Comparison of ENCODE assay signal across 14 cellular contexts in the genomic region with DNA sequence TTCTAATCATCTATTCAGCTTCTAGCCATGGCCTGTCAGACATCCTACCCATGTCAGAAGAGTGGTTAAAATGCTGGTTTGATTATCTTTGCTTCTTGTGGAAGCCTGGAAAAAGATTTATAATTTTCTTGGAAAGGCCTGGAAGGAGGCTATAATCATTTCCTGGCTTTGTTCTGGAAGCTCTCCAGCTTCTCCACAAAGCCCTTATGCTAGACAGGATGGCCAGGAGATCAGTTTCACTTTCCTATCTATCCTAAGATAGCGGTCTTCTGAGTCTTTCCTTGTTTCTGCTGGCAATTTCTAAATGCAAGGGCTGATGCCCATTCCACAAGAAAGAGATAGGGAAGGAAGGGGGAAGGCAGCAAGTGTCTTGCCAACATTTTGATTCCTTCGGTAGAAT.
DNase-seq lines count a peak whose midpoint lies in the region; ATAC-seq, FAIRE-seq and TF ChIP-seq lines count a peak whose summit lies in the region.
"Had no signal": no experiment of that assay in that cellular context is flagged by ENCODE, and none has a peak within 500 bp of the region (broad histone marks: within the 10 kb centered on the region; RNA-seq: fewer than 3 reads in every experiment).

No MANE protein-coding gene starts in this region.

- FAIRE-seq in HepG2 (lab: Jason Lieb, UNC) (no peak), endometrium (lab: Jason Lieb, UNC) (peak; percentile 18)
- FAIRE-seq: frontal cortex had no signal

- H3K27ac ChIP-seq in liver (ENCODE audit: low read depth in 1 of 2, low read length in 2 of 2) (peak overlapping the region; percentile 26 to 39), HepG2 (ENCODE audit: extremely low read length, insufficient read depth, low read length) (no peak overlapping the region), aorta (ENCODE audit: low read depth in 1 of 2, low read length in 2 of 2) (no peak overlapping the region)

- no peaks in the 10 kb centered on the region for H3K79me2 ChIP-seq in HepG2 (ENCODE audit: insufficient read depth, low read length)

- 71% methylated on average over 2 of the region's 2 CpGs for WGBS in liver
- WGBS in HepG2 (ENCODE audit: low lambda C conversion rate) = 97% methylated on average over 2 of the region's 2 CpGs
- WGBS in aorta, 2 donors = 14 to 45% methylated on average over 2 of the region's 2 CpGs

- no peak overlapping the region for H3K9ac ChIP-seq in liver (ENCODE audit: low read depth in 1 of 2, low read length in 2 of 2)
- no peak overlapping the region for H3K9ac ChIP-seq in HepG2 (ENCODE audit: insufficient read depth, low read depth, low read length)

- H3K27me3 Mint-ChIP-seq in mesothelial cell of epicardium (ENCODE audit: low read depth) = no peaks in the 10 kb centered on the region

- H3K27me3 ChIP-seq in liver (ENCODE audit: control insufficient read depth in 4 of 4, insufficient read depth in 4 of 4, low read length in 3 of 4) (no peaks in the 10 kb centered on the region), HepG2 (ENCODE audit: control insufficient read depth in 1 of 2, insufficient read depth in 2 of 2, low read length in 2 of 2) (no peaks in the 10 kb centered on the region), aorta (ENCODE audit: control insufficient read depth in 1 of 2, insufficient read depth in 2 of 2, low read length in 1 of 2) (no peaks in the 10 kb centered on the region)
- H3K27me3 ChIP-seq: BE2C had no signal

- H3K36me3 ChIP-seq in liver (ENCODE audit: control insufficient read depth in 4 of 4, insufficient read depth in 3 of 4, low read depth in 1 of 4, low read length in 3 of 4) (no peaks in the 10 kb centered on the region), HepG2 (replicated peaks in 1 of 2; ENCODE audit: control insufficient read depth in 1 of 2, insufficient read depth in 2 of 2, low read length in 2 of 2) (no peaks in the 10 kb centered on the region), aorta (ENCODE audit: control insufficient read depth in 1 of 2, insufficient read depth in 2 of 2, low read length in 1 of 2) (no peaks in the 10 kb centered on the region)
- H3K36me3 ChIP-seq: BE2C, HAP-1 had no signal

- H3K4me2 ChIP-seq in HepG2 (ENCODE audit: low read depth, low read length) = no peak overlapping the region

- peaks cover 24% of the 10 kb centered on the region for H3K4me1 Mint-ChIP-seq in mesothelial cell of epicardium

- in situ Hi-C loops in HepG2 (cut with HindIII; ENCODE audit: extremely low pct_ligation_motif_present, low pct_unique_long_range_greater_than_20kb) = no loop called here

- H3K9me3 Mint-ChIP-seq in mesothelial cell of epicardium = no peaks in the 10 kb centered on the region
- H3K9me3 Mint-ChIP-seq: T-helper 2 cell treated with Interferon-gamma antibody and Interleukin-4, amounts not matched to agents 5 μg/mL and 100 μg/mL, for 36 hours had no signal

- TF ChIP-seq CTCF in liver (IDR thresholded peaks at IDR 0.05; ENCODE audit: low read depth, low read length, missing input control) = no peak
- TF ChIP-seq CTCF in HepG2 (CRISPR knock-in tag; IDR thresholded peaks at IDR 0.05) = no peak
- TF ChIP-seq CTCF in mesothelial cell of epicardium (IDR thresholded peaks at IDR 0.05; ENCODE audit: unreplicated experiment) = no peak

- H3K4me3 Mint-ChIP-seq in mesothelial cell of epicardium = no peak overlapping the region
- H3K4me3 Mint-ChIP-seq: T-helper 2 cell treated with Interferon-gamma antibody and Interleukin-4, amounts not matched to agents 5 μg/mL and 100 μg/mL, for 36 hours had no signal

- POLR2A ChIA-PET in HepG2 (lab: Yijun Ruan, JAX) = no interaction called here

- intact Hi-C loops in HepG2 (cut with micrococcal nuclease; ENCODE audit: unreplicated experiment) = no loop called here
- intact Hi-C loops in aorta (cut with DNase I) = loop anchor here in 1 of 2 donors (2.0 kb wide), 1 partner anchor 54 kb away; no protein-coding TSS in a partner anchor

- H3K4me3 ChIP-seq in liver (ENCODE audit: low read depth in 1 of 3, low read length in 3 of 3) = no peak overlapping the region
- no peak overlapping the region for H3K4me3 ChIP-seq in HepG2 (replicated peaks in 1 of 3; ENCODE audit: insufficient read depth in 1 of 3, low read depth in 2 of 3, low read length in 3 of 3)
- H3K4me3 ChIP-seq in aorta (ENCODE audit: low read length in 2 of 2) = no peak overlapping the region
- H3K4me3 ChIP-seq: HAP-1 had no signal

- BruUV-seq in HepG2 (replicated peaks; lab: Mats Ljungman, UMichigan) = no TSS peak

- TF ChIP-seq RAD21 in liver (IDR thresholded peaks at IDR 0.05) = peak in 1 of 2 donors; percentile 4
- no peak for TF ChIP-seq RAD21 in HepG2 (CRISPR knock-in tag; IDR thresholded peaks at IDR 0.05)

- TF ChIP-seq EP300 in HepG2 (IDR thresholded peaks at IDR 0.05; ENCODE audit: low read depth in 2 of 2, low read length in 2 of 2) = no peak
- no peak for TF ChIP-seq EP300 in HepG2 (CRISPR knock-in tag; IDR thresholded peaks at IDR 0.05; ENCODE audit: borderline replicate concordance)

- H3K36me3 Mint-ChIP-seq in mesothelial cell of epicardium = peaks cover 5% of the 10 kb centered on the region

- ATAC-seq in HepG2 (no peak), aorta (ENCODE audit: low FRiP score) (peak; percentile 71), HG02642 (IDR thresholded peaks at IDR 0.05; ENCODE audit: poor library complexity, unreplicated experiment) (no peak)

- DNase-seq in HepG2 (ENCODE audit: low spot score) = no peak
- no peak for DNase-seq in mesothelial cell of epicardium (ENCODE audit: low spot score in 2 of 2, unreplicated experiment in 2 of 2)
- no peak for DNase-seq in aorta
- no peak for DNase-seq in effector CD4-positive, alpha-beta T cell
- DNase-seq in T-helper 1 cell = no peak
- DNase-seq: amniotic stem cell, BE2C, MV-4-11 had no signal

- H3K27ac Mint-ChIP-seq in mesothelial cell of epicardium = peak overlapping the region; percentile 82
- H3K27ac Mint-ChIP-seq: T-helper 2 cell treated with Interferon-gamma antibody and Interleukin-4, amounts not matched to agents 5 μg/mL and 100 μg/mL, for 36 hours had no signal

- H3K9me3 ChIP-seq in liver (ENCODE audit: control insufficient read depth in 4 of 4, low read length in 3 of 4) (no peaks in the 10 kb centered on the region), HepG2 (ENCODE audit: low read length) (no peaks in the 10 kb centered on the region), aorta (ENCODE audit: control insufficient read depth, low read length) (no peaks in the 10 kb centered on the region)
- H3K9me3 ChIP-seq: BE2C, HAP-1 had no signal

- CTCF ChIA-PET in HepG2 (lab: Yijun Ruan, JAX; ENCODE audit: low intra/inter-chr PET ratio, low total read pairs) = no interaction called here

- TF ChIP-seq POLR2A in HepG2 (IDR thresholded peaks at IDR 0.05; ENCODE audit: insufficient read depth in 1 of 2, low read depth in 2 of 2, low read length in 2 of 2) = no peak

- no peaks in the 10 kb centered on the region for H4K20me1 ChIP-seq in HepG2 (ENCODE audit: insufficient read depth, low read length)

- H2AFZ ChIP-seq in HepG2 (ENCODE audit: low read length) = no peak overlapping the region

- H3K4me1 ChIP-seq in liver (ENCODE audit: control insufficient read depth in 4 of 4, insufficient read depth in 4 of 4, low read length in 3 of 4) = no peaks in the 10 kb centered on the region
- peaks cover 24% of the 10 kb centered on the region for H3K4me1 ChIP-seq in HepG2 (ENCODE audit: insufficient read depth, low read length)
- H3K4me1 ChIP-seq in aorta (ENCODE audit: control insufficient read depth in 1 of 2, insufficient read depth in 2 of 2, low read length in 2 of 2) = peaks cover 0 to 6% of the 10 kb centered on the region in 2 donors
- H3K4me1 ChIP-seq: BE2C had no signal

TF ChIP-seq in liver, 16 proteins besides CTCF, POLR2A, EP300 and RAD21:
- no peak for TF ChIP-seq YY1 (IDR thresholded peaks at IDR 0.05)
- no peak for TF ChIP-seq FOXA1 (IDR thresholded peaks at IDR 0.05)
- TF ChIP-seq GABPA (IDR thresholded peaks at IDR 0.05 in 1 of 2, conservative IDR thresholded peaks at IDR 0.05 in 1 of 2) = no peak
- TF ChIP-seq EGR1 (IDR thresholded peaks at IDR 0.05; ENCODE audit: low read depth in 2 of 2) = no peak
- TF ChIP-seq, protein P1, sequence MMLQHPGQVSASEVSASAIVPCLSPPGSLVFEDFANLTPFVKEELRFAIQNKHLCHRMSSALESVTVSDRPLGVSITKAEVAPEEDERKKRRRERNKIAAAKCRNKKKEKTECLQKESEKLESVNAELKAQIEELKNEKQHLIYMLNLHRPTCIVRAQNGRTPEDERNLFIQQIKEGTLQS (IDR thresholded peaks at IDR 0.05) = no peak
- no peak for TF ChIP-seq HNF4G (IDR thresholded peaks at IDR 0.05)
- TF ChIP-seq NR2F2 (IDR thresholded peaks at IDR 0.05) = peak; percentile 34

TF ChIP-seq in HepG2, 621 proteins besides CTCF, POLR2A, EP300 and RAD21 (continues in another document):
- TF ChIP-seq, protein P2, sequence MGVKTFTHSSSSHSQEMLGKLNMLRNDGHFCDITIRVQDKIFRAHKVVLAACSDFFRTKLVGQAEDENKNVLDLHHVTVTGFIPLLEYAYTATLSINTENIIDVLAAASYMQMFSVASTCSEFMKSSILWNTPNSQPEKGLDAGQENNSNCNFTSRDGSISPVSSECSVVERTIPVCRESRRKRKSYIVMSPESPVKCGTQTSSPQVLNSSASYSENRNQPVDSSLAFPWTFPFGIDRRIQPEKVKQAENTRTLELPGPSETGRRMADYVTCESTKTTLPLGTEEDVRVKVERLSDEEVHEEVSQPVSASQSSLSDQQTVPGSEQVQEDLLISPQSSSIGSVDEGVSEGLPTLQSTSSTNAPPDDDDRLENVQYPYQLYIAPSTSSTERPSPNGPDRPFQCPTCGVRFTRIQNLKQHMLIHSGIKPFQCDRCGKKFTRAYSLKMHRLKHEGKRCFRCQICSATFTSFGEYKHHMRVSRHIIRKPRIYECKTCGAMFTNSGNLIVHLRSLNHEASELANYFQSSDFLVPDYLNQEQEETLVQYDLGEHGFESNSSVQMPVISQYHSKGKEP (CRISPR knock-in tag; IDR thresholded peaks at IDR 0.05) = no peak
- TF ChIP-seq ZNF207 (IDR thresholded peaks at IDR 0.05; ENCODE audit: borderline replicate concordance) = no peak
- TF ChIP-seq DMAP1 (CRISPR knock-in tag; IDR thresholded peaks at IDR 0.05) = no peak
- no peak for TF ChIP-seq ZSCAN25 (CRISPR knock-in tag; IDR thresholded peaks at IDR 0.05)
- no peak for TF ChIP-seq SNAI1 (CRISPR knock-in tag; IDR thresholded peaks at IDR 0.05; ENCODE audit: borderline replicate concordance)
- TF ChIP-seq ZNF792 (CRISPR knock-in tag; IDR thresholded peaks at IDR 0.05) = no peak
- no peak for TF ChIP-seq ZNF543 (CRISPR knock-in tag; IDR thresholded peaks at IDR 0.05)
- TF ChIP-seq TEAD3 (CRISPR knock-in tag; optimal IDR thresholded peaks at IDR 0.05; ENCODE audit: borderline replicate concordance) = no peak
- TF ChIP-seq BRCA1 (CRISPR knock-in tag; IDR thresholded peaks at IDR 0.05) = no peak
- no peak for TF ChIP-seq ZNF768 (CRISPR knock-in tag; IDR thresholded peaks at IDR 0.05)

Comparison
In these comparisons a context has a peak if more than half of its experiments do, and no peak if none do; other contexts are left out.
1. H3K27ac ChIP-seq: peak in liver (2 of 2); none in HepG2 (single experiment) and aorta (0 of 2).